ENCODE assay signal across 23 cellular contexts in the genomic region with DNA sequence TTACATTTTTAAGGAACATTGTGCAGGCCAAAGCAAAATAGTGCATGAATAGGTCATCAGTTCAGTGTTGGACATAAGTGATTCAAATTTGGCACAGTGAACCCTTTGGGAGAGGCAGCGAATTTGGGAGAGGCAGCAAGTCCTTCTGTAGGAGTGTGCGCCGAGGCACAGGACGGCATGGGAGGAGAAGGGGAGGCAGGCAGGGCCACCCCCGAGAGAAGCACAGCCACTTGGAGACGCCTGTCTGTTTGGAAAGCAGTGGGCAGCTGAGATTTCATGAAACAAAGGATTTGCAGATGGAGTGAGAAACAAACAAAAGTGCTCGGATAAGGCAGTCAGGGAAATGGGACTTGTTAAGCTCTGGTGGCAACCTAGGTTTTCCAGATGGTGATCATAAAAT. TPM values are rescaled to one million over a fixed set of nuclear protein-coding genes. Genes with fewer than 3 reads are reported as not detected.
A peak's percentile ranks its signal among the peaks of the same experiment; 100 is the strongest.
DNase-seq lines count a peak whose midpoint lies in the region; ATAC-seq, FAIRE-seq and TF ChIP-seq lines count a peak whose summit lies in the region.
"Had no signal": no experiment of that assay in that cellular context is flagged by ENCODE, and none has a peak within 500 bp of the region (broad histone marks: within the 10 kb centered on the region; RNA-seq: fewer than 3 reads in every experiment).

No MANE protein-coding gene starts in this region.

- no peak overlapping the region for H3K9ac ChIP-seq in H1 (replicated peaks in 1 of 4; ENCODE audit: extremely low read depth in 1 of 4, low read depth in 3 of 4, low read length in 3 of 4)
- H3K9ac ChIP-seq: BLaER1 had no signal

- H2BK15ac ChIP-seq in H1 (ENCODE audit: low read length), result no peak overlapping the region

- H2BK20ac ChIP-seq in H1 (ENCODE audit: low read length), result no peak overlapping the region

- no peak overlapping the region for H3K4me3 ChIP-seq in Peyer's patch
- no peak overlapping the region for H3K4me3 ChIP-seq in H1 (ENCODE audit: extremely low read depth in 1 of 4, insufficient read depth in 2 of 4, low read depth in 3 of 4, low read length in 4 of 4)
- peak overlapping the region in 3 of 4 donors; percentile 3 to 36 (median 19) for H3K4me3 ChIP-seq in pancreas
- no peak overlapping the region for H3K4me3 ChIP-seq in naive thymus-derived CD4-positive, alpha-beta T cell (ENCODE audit: low read length)
- H3K4me3 ChIP-seq: BLaER1, SK-N-MC had no signal

- H3K27me3 Mint-ChIP-seq in naive thymus-derived CD4-positive, alpha-beta T cell, result peaks cover 13 to 39% (median 28%) of the 10 kb centered on the region in 5 donors

- H3K9me3 Mint-ChIP-seq in naive thymus-derived CD4-positive, alpha-beta T cell, result peaks cover 0 to 3% (median 0%) of the 10 kb centered on the region in 11 donors

- H3K56ac ChIP-seq in H1 (replicated peaks; ENCODE audit: insufficient read length, low read depth, low read length), result no peak overlapping the region

- no peak overlapping the region for H4K8ac ChIP-seq in H1 (ENCODE audit: extremely low read depth, insufficient read depth, low read length)

- TF ChIP-seq CTCF in Peyer's patch (IDR thresholded peaks at IDR 0.05) (no peak), H1 (IDR thresholded peaks at IDR 0.05; ENCODE audit: control extremely low read depth in 1 of 3, insufficient read depth in 1 of 3, low read depth in 1 of 3, low read length in 3 of 3) (no peak), pancreas (IDR thresholded peaks at IDR 0.05) (no peak)

- H4K5ac ChIP-seq in H1 (ENCODE audit: insufficient read length, low read depth, low read length), result no peak overlapping the region

- no peak for TF ChIP-seq POLR2A in Peyer's patch (IDR thresholded peaks at IDR 0.05)
- no peak for TF ChIP-seq POLR2A in H1 (IDR thresholded peaks at IDR 0.05; ENCODE audit: control extremely low read depth in 1 of 2, low read depth in 2 of 2, low read length in 2 of 2)

- no peak for FAIRE-seq in H1 (lab: Jason Lieb, UNC)
- FAIRE-seq in pancreas (lab: Jason Lieb, UNC), result no peak
- FAIRE-seq: A204.1 had no signal

- H3K14ac ChIP-seq in H1 (ENCODE audit: insufficient read length), result no peak overlapping the region

- peak overlapping the region in 1 of 2 experiments; percentile 13; a peak in 1 of 4 replicates for H3K4me2 ChIP-seq in H1 (ENCODE audit: insufficient read depth in 1 of 2, low read depth in 2 of 2, low read length in 2 of 2)

- TF ChIP-seq EP300 in H1 (IDR thresholded peaks at IDR 0.05; ENCODE audit: borderline replicate concordance in 1 of 2, low read depth in 2 of 2, low read length in 2 of 2), result no peak

- H2BK12ac ChIP-seq in H1 (ENCODE audit: low read depth, low read length), result no peak overlapping the region

- no peak overlapping the region for H3K4ac ChIP-seq in H1 (replicated peaks; ENCODE audit: insufficient read length, low read depth, low read length)

- H3K9me3 ChIP-seq in Peyer's patch (no peaks in the 10 kb centered on the region), H1 (ENCODE audit: insufficient read depth in 2 of 2, low read depth in 1 of 2, low read length in 1 of 2) (no peaks in the 10 kb centered on the region), pancreas (no peaks in the 10 kb centered on the region)
- no peaks in the 10 kb centered on the region for H3K9me3 ChIP-seq in naive thymus-derived CD4-positive, alpha-beta T cell (ENCODE audit: control insufficient read depth in 2 of 3, low read length in 3 of 3)
- H3K9me3 ChIP-seq: BLaER1 had no signal

- no peak overlapping the region for H3K4me3 Mint-ChIP-seq in naive thymus-derived CD4-positive, alpha-beta T cell
- H3K4me3 Mint-ChIP-seq: CD4-positive, CD25-positive, alpha-beta regulatory T cell had no signal

- peaks cover 0 to 8% (median 0%) of the 10 kb centered on the region in 4 donors for H3K4me1 ChIP-seq in Peyer's patch
- H3K4me1 ChIP-seq in H1 (replicated peaks in 1 of 4; ENCODE audit: control insufficient read depth in 3 of 4, insufficient read depth in 4 of 4, low read length in 3 of 4), result peaks cover 0 to 6% (median 4%) of the 10 kb centered on the region in 4 experiments; a peak in 5 of 7 replicates
- peaks cover 0 to 15% (median 5%) of the 10 kb centered on the region in 3 donors for H3K4me1 ChIP-seq in pancreas
- no peaks in the 10 kb centered on the region for H3K4me1 ChIP-seq in naive thymus-derived CD4-positive, alpha-beta T cell (ENCODE audit: control insufficient read depth in 2 of 2, insufficient read depth in 2 of 2, low read length in 2 of 2)

- POLR2A ChIA-PET in H1 (lab: Charles Lee; ENCODE audit: partially characterized antibody), result no interaction called here
- POLR2A ChIA-PET in naive thymus-derived CD4-positive, alpha-beta T cell (lab: Charles Lee), result no interaction called here

- intact Hi-C loops in Right ventricle myocardium superior (cut with DNase I), result no loop called here
- intact Hi-C loops in left cardiac atrium (cut with DNase I), result no loop called here
- intact Hi-C loops in pancreas (cut with DNase I), result no loop called here
- intact Hi-C loops in naive thymus-derived CD4-positive, alpha-beta T cell (cut with micrococcal nuclease), result no loop called here

- H3K23me2 ChIP-seq in H1 (ENCODE audit: low read depth, low read length), result no peaks in the 10 kb centered on the region

- H3K18ac ChIP-seq in H1 (ENCODE audit: extremely low read depth, low read length), result no peak overlapping the region

- H2AFZ ChIP-seq in H1 (ENCODE audit: low read length), result no peak overlapping the region

- peak overlapping the region in 2 of 9 donors; percentile 13 to 23 for H3K27ac Mint-ChIP-seq in naive thymus-derived CD4-positive, alpha-beta T cell

- H3K27ac ChIP-seq in Peyer's patch (no peak overlapping the region), H1 (ENCODE audit: low read depth, low read length) (no peak overlapping the region), pancreas (peak overlapping the region in 3 of 4 donors; percentile 79 to 88 (median 85))
- no peak overlapping the region for H3K27ac ChIP-seq in naive thymus-derived CD4-positive, alpha-beta T cell (ENCODE audit: low read depth, low read length)
- H3K27ac ChIP-seq: BLaER1, RWPE1, SK-N-MC had no signal

- peaks cover 0 to 13% (median 6%) of the 10 kb centered on the region in 7 donors for H3K4me1 Mint-ChIP-seq in naive thymus-derived CD4-positive, alpha-beta T cell

- H3K27me3 ChIP-seq in Peyer's patch, result no peaks in the 10 kb centered on the region
- H3K27me3 ChIP-seq in H1 (replicated peaks in 1 of 4; ENCODE audit: control insufficient read depth in 3 of 4, extremely low read depth in 1 of 4, insufficient read depth in 3 of 4, low read length in 3 of 4), result no peaks in the 10 kb centered on the region
- H3K27me3 ChIP-seq in pancreas, result no peaks in the 10 kb centered on the region
- H3K27me3 ChIP-seq in naive thymus-derived CD4-positive, alpha-beta T cell (ENCODE audit: control insufficient read depth in 2 of 2, insufficient read depth in 2 of 2, low read length in 2 of 2), result no peaks in the 10 kb centered on the region

- peaks cover 0 to 2% (median 0%) of the 10 kb centered on the region in 5 donors for H3K36me3 Mint-ChIP-seq in naive thymus-derived CD4-positive, alpha-beta T cell
- H3K36me3 Mint-ChIP-seq: CD4-positive, CD25-positive, alpha-beta regulatory T cell had no signal

- H3K79me2 ChIP-seq in H1 (ENCODE audit: control insufficient read depth in 1 of 2, insufficient read depth in 2 of 2, low read length in 2 of 2), result no peaks in the 10 kb centered on the region

- no peaks in the 10 kb centered on the region for H4K20me1 ChIP-seq in H1 (replicated peaks in 1 of 2; ENCODE audit: control insufficient read depth in 1 of 2, insufficient read depth in 2 of 2, low read length in 2 of 2)
- H4K20me1 ChIP-seq: BLaER1 had no signal

- CTCF ChIA-PET in H1 (lab: Charles Lee; ENCODE audit: partially characterized antibody), result no interaction called here
- CTCF ChIA-PET in naive thymus-derived CD4-positive, alpha-beta T cell (lab: Charles Lee), result no interaction called here

- H2BK120ac ChIP-seq in H1 (replicated peaks; ENCODE audit: low read depth, low read length), result no peak overlapping the region

- no peak for TF ChIP-seq RAD21 in H1 (IDR thresholded peaks at IDR 0.05 in 1 of 2, conservative IDR thresholded peaks at IDR 0.05 in 1 of 2; ENCODE audit: low read depth in 2 of 2, low read length in 2 of 2)

- peak; percentile 32 for DNase-seq in Right ventricle myocardium superior
- no peak for DNase-seq in left cardiac atrium
- DNase-seq in Peyer's patch, result peak in 2 of 3 donors; percentile 24 to 28
- no peak for DNase-seq in H1 (ENCODE audit: low read depth in 1 of 2, low spot score in 2 of 2)
- DNase-seq in pancreas, result peak in 1 of 6 donors; percentile 54
- no peak for DNase-seq in germinal center (ENCODE audit: low spot score)
- no peak for DNase-seq in naive thymus-derived CD4-positive, alpha-beta T cell
- DNase-seq: CD4-positive, CD25-positive, alpha-beta regulatory T cell; GOT3; NCI-H1092; NCI-H1417 treated with DMSO at 0.1 percent for 48 hours; NCI-H1694 treated with DMSO at 0.1 percent for 48 hours; NCI-H2081; NCI-H2227 treated with DMSO at 0.1 percent for 48 hours; NCI-H69; SIG-M5 had no signal

- no peak for ATAC-seq in Right ventricle myocardium superior (ENCODE audit: poor library complexity)
- no peak for ATAC-seq in left cardiac atrium
- ATAC-seq in pancreas, result no peak
- ATAC-seq in naive thymus-derived CD4-positive, alpha-beta T cell, result no peak

- H2AK5ac ChIP-seq in H1 (ENCODE audit: low read depth, low read length), result no peak overlapping the region

- no peaks in the 10 kb centered on the region for H3K36me3 ChIP-seq in Peyer's patch
- peaks cover 0 to 3% (median 0%) of the 10 kb centered on the region in 4 experiments; a peak in 2 of 8 replicates for H3K36me3 ChIP-seq in H1 (ENCODE audit: control insufficient read depth in 2 of 4, insufficient read depth in 4 of 4, low read length in 3 of 4)
- H3K36me3 ChIP-seq in pancreas, result no peaks in the 10 kb centered on the region
- H3K36me3 ChIP-seq in naive thymus-derived CD4-positive, alpha-beta T cell (ENCODE audit: control insufficient read depth in 2 of 3, insufficient read depth in 3 of 3, low read length in 3 of 3), result no peaks in the 10 kb centered on the region
- H3K36me3 ChIP-seq: BLaER1 had no signal

- peak overlapping the region; percentile 28; the same call in 1 of the 2 replicates for H2BK5ac ChIP-seq in H1 (ENCODE audit: low read depth, low read length)

- H3K23ac ChIP-seq in H1 (ENCODE audit: insufficient read length), result no peak overlapping the region

- WGBS in H1 (ENCODE audit: extremely low coverage in 1 of 2, insufficient coverage in 1 of 2, insufficient read length in 1 of 2, insufficient replicate concordance in 2 of 2, low coverage in 1 of 2, low lambda C conversion rate in 2 of 2, missing lambda C conversion rate in 1 of 2), 2 experiments, result 60% methylated on average over 7 of the region's 7 CpGs; no CpG with 5 or more reads in 1 of the 2 experiments
- WGBS in pancreas, 2 donors, result 36 to 37% methylated on average over 7 of the region's 7 CpGs

- no peak overlapping the region for H4K91ac ChIP-seq in H1 (replicated peaks; ENCODE audit: insufficient read length, low read length)

- no peaks in the 10 kb centered on the region for H3K79me1 ChIP-seq in H1 (ENCODE audit: low read depth, low read length)

RNA-seq across cellular contexts. Expression of a gene that starts 30.6 kb away (rescaled TPM):
- total RNA-seq in Right ventricle myocardium superior (15.2 TPM), left cardiac atrium (1 to 10 TPM; 6.3 to 8.5 TPM), Peyer's patch (1 to 10 TPM in 3 of 4 donors, under 1 TPM in 1; 0.53 to 2.5 (median 1.8) TPM), pancreas (10 to 100 TPM in 4 of 6 donors, 1 to 10 TPM in 2; 3.7 to 13.7 (median 11.3) TPM)
- total RNA-seq in H1 (2021; fragmentation: NEBNext Ultra II Directional; extraction: Animal tissue kit (Norgen Biotek cat#: 25700)), result 2.4 and 3.1 TPM in 2 replicates
- polyA plus RNA-seq in H1 (2011; rRNA removed) (6.3 and 10.9 TPM in 2 replicates), pancreas (10 to 100 TPM; 10.2 TPM)
- 5.6 TPM for polyA plus RNA-seq in H1 (2011; cell fraction: cytosol; rRNA removed)
- 18.0 TPM for polyA plus RNA-seq in H1 (2011; cell fraction: nucleus; rRNA removed)
- polyA plus RNA-seq in H1 (2012, experiment 1 of 2), result 2.4 to 3.1 TPM (median 2.7 TPM) in 4 replicates
- 2.0 TPM for polyA plus RNA-seq in H1 (2012, experiment 2 of 2)
- polyA plus RNA-seq in H1 (2013, experiment 1 of 2), result 1.1 TPM
- polyA plus RNA-seq in H1 (2013, experiment 2 of 2), result 1.0 TPM
- polyA minus RNA-seq in H1 (2011; rRNA and poly(A)+ RNA removed), result 7.9 and 10.8 TPM in 2 replicates
- 2.7 TPM for polyA minus RNA-seq in H1 (2011; cell fraction: cytosol; rRNA and poly(A)+ RNA removed)
- polyA minus RNA-seq in H1 (2011; cell fraction: nucleus; rRNA and poly(A)+ RNA removed), result 8.9 TPM
- 1 to 10 TPM in 1 of 5 experiments, under 1 TPM in 2, not detected in 2; 0.27 to 1.3 (median 0.98) TPM for total RNA-seq in naive thymus-derived CD4-positive, alpha-beta T cell
- not detected for polyA plus RNA-seq in naive thymus-derived CD4-positive, alpha-beta T cell
- total RNA-seq: CD4-positive, CD25-positive, alpha-beta regulatory T cell; G401; HT-29 had no signal
- polyA plus RNA-seq: AG04450; CD4-positive, CD25-positive, alpha-beta regulatory T cell had no signal

Comparison
In these comparisons a context has a peak if more than half of its experiments do, and no peak if none do; other contexts are left out.
1. DNase-seq: peak in Right ventricle myocardium superior (single experiment) and Peyer's patch (2 of 3); none in left cardiac atrium (single experiment), H1 (0 of 2), germinal center (single experiment) and naive thymus-derived CD4-positive, alpha-beta T cell (0 of 9).
2. H3K27ac ChIP-seq: peak in pancreas (3 of 4); none in Peyer's patch (0 of 4), H1 (single experiment) and naive thymus-derived CD4-positive, alpha-beta T cell (single experiment).
3. H3K4me3 ChIP-seq: peak in pancreas (3 of 4); none in Peyer's patch (0 of 4), H1 (0 of 4) and naive thymus-derived CD4-positive, alpha-beta T cell (single experiment).